14 cellular contexts compared by ENCODE assay signal in the genomic region with DNA sequence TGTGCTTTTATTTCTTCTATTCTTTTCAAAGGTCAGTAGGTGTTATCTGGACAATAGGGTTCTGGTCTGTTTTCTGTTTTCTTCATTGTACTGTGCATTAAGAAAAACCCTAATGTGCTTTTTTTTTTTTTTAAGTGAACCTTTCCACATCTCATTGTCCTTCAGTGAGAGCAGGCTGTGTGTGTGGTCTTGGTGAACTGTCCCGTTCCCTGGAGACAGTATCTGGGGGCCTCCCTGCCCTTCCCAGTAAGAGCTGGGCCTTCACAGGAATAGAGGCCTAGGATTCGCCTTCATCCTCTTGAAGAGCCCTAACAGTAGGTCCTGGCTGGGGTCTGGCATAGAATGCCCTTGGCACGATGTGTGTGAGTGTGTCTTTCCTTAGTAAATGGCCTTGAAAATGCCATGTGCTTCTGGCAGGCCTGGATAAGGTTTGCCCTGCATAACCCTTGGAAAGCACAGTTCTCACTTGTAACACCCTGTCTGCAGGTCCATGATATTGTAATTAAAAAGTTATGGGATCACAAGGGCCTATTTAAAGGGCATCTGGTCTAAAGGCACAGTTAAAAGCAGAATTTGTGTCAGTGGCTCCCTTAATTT.
A peak's percentile ranks its signal among the peaks of the same experiment; 100 is the strongest.
DNase-seq lines count a peak whose midpoint lies in the region; TF ChIP-seq lines count a peak whose summit lies in the region.
"Had no signal": no experiment of that assay in that cellular context is flagged by ENCODE, and none has a peak within 500 bp of the region (broad histone marks: within the 10 kb centered on the region; RNA-seq: fewer than 3 reads in every experiment).

No MANE protein-coding gene starts in this region.

- H3K9me3 Mint-ChIP-seq in brain, result peaks cover 0 to 6% (median 0%) of the 10 kb centered on the region in 5 experiments

- H3K27me3 ChIP-seq in BLaER1 treated with 17β-estradiol and CSF1 and Interleukin-3, amounts not matched to agents 10 nM and 100 nM, result no peaks in the 10 kb centered on the region
- H3K27me3 ChIP-seq in right atrium auricular region (no peaks in the 10 kb centered on the region), rectal smooth muscle tissue (ENCODE audit: control insufficient read depth, insufficient read depth, low read length) (no peaks in the 10 kb centered on the region)
- H3K27me3 ChIP-seq: spleen had no signal

- H3K4me3 ChIP-seq in BLaER1 treated with 17β-estradiol and CSF1 and Interleukin-3, amounts not matched to agents 10 nM and 100 nM, result no peak overlapping the region
- H3K4me3 ChIP-seq in right atrium auricular region (no peak overlapping the region), rectal smooth muscle tissue (ENCODE audit: low read length) (no peak overlapping the region)
- H3K4me3 ChIP-seq: spleen had no signal

- H3K4me1 Mint-ChIP-seq in brain, result peaks cover 9% of the 10 kb centered on the region

- no peaks in the 10 kb centered on the region for H3K27me3 Mint-ChIP-seq in brain

- H3K36me3 Mint-ChIP-seq in brain, result peaks cover 21% of the 10 kb centered on the region

- peaks cover 14 to 87% (median 45%) of the 10 kb centered on the region in 11 experiments for H3K36me3 ChIP-seq in BLaER1 treated with 17β-estradiol and CSF1 and Interleukin-3, amounts not matched to agents 10 nM and 100 nM
- H3K36me3 ChIP-seq in right atrium auricular region, result no peaks in the 10 kb centered on the region
- H3K36me3 ChIP-seq in rectal smooth muscle tissue (ENCODE audit: control insufficient read depth, insufficient read depth, low read length), result no peaks in the 10 kb centered on the region
- H3K36me3 ChIP-seq: spleen had no signal

- peak overlapping the region in 1 of 5 experiments; percentile 30 for H3K4me3 Mint-ChIP-seq in brain

- peaks cover 50 to 76% (median 71%) of the 10 kb centered on the region in 10 experiments for H3K4me1 ChIP-seq in BLaER1 treated with 17β-estradiol and CSF1 and Interleukin-3, amounts not matched to agents 10 nM and 100 nM
- peaks cover 0 to 83% of the 10 kb centered on the region in 2 donors for H3K4me1 ChIP-seq in right atrium auricular region
- H3K4me1 ChIP-seq in rectal smooth muscle tissue (ENCODE audit: control insufficient read depth, insufficient read depth, low read length), result peaks cover 40% of the 10 kb centered on the region

- peaks cover 0 to 31% (median 9%) of the 10 kb centered on the region in 11 experiments; a peak in 11 of 22 replicates for H3K9me3 ChIP-seq in BLaER1 treated with 17β-estradiol and CSF1 and Interleukin-3, amounts not matched to agents 10 nM and 100 nM (replicated peaks in 1 of 11)
- H3K9me3 ChIP-seq in right atrium auricular region, result no peaks in the 10 kb centered on the region
- H3K9me3 ChIP-seq: spleen had no signal

- no peak overlapping the region for H3K9ac ChIP-seq in BLaER1 treated with 17β-estradiol and CSF1 and Interleukin-3, amounts not matched to agents 10 nM and 100 nM
- no peak overlapping the region for H3K9ac ChIP-seq in rectal smooth muscle tissue (ENCODE audit: low read length)

- DNase-seq in right atrium auricular region (ENCODE audit: low spot score) (no peak), hepatic stellate cell (ENCODE audit: low spot score) (no peak), SKM-1 (lab: John Stamatoyannopoulos, UW; ENCODE audit: unreplicated experiment) (no peak)
- no peak for DNase-seq in activated effector memory CD4-positive, alpha-beta T cell treated with Interleukin-2 at 50 U/mL for 16 hours
- DNase-seq in stimulated activated CD4-positive, alpha-beta T cell treated with anti-CD3 and anti-CD28 coated beads, Interleukin-4, amount 100 ng/mL, for 1 hour, result no peak
- DNase-seq: AML-193, amniotic stem cell, NCI-H1436 treated with DMSO at 0.1 percent for 48 hours, NCI-H526 treated with DMSO at 0.1 percent for 48 hours, spleen had no signal

- no peak for TF ChIP-seq CTCF in brain (conservative IDR thresholded peaks at IDR 0.05)
- TF ChIP-seq CTCF in right atrium auricular region (IDR thresholded peaks at IDR 0.05), result no peak

- H3K4me2 ChIP-seq in BLaER1 treated with 17β-estradiol and CSF1 and Interleukin-3, amounts not matched to agents 10 nM and 100 nM, result peak overlapping the region in 7 of 11 experiments; percentile 4 to 39 (median 25); a peak in 8 of 22 replicates

- no peak overlapping the region for H3K27ac ChIP-seq in BLaER1 treated with 17β-estradiol and CSF1 and Interleukin-3, amounts not matched to agents 10 nM and 100 nM
- peak overlapping the region; percentile 89 to 96 for H3K27ac ChIP-seq in right atrium auricular region
- H3K27ac ChIP-seq in rectal smooth muscle tissue (ENCODE audit: low read depth, low read length), result peak overlapping the region; percentile 86
- H3K27ac ChIP-seq: RWPE1 had no signal

- peak overlapping the region in 4 of 5 experiments; percentile 12 to 87 (median 52) for H3K27ac Mint-ChIP-seq in brain

- peaks cover 73 to 100% (median 99%) of the 10 kb centered on the region in 11 experiments for H4K20me1 ChIP-seq in BLaER1 treated with 17β-estradiol and CSF1 and Interleukin-3, amounts not matched to agents 10 nM and 100 nM

Comparison
In these comparisons a context has a peak if more than half of its experiments do, and no peak if none do; other contexts are left out.
1. H3K27ac ChIP-seq: peak in right atrium auricular region (2 of 2) and rectal smooth muscle tissue (single experiment); none in BLaER1 treated with 17β-estradiol and CSF1 and Interleukin-3, amounts not matched to agents 10 nM and 100 nM (0 of 11).